Comparison of ENCODE assay signal across 8 cellular contexts in the genomic region with DNA sequence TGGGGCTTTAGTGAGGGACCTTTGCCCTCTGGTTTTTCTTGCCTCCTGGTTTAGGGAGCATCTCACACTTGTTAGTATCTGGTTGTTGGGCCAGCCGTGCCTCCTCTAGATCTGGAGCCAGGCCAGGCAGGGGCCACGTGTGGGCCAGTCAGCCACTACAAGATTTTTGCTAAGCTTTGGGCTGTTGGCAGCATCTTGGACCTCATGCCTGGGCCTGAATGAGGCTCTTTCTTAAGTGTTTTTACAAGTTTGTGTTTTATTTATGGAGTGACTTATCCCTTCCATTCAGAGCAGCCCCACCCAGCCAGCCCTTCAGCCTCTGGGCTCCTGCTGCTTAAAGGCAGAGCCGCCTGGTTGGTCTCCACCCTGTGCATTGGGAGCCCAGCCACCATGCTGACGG. TPM values are rescaled to one million over a fixed set of nuclear protein-coding genes. Genes with fewer than 3 reads are reported as not detected.
A peak's percentile ranks its signal among the peaks of the same experiment; 100 is the strongest.
DNase-seq lines count a peak whose midpoint lies in the region; ATAC-seq and TF ChIP-seq lines count a peak whose summit lies in the region.

No MANE protein-coding gene starts in this region.

- H3K4me1 ChIP-seq in RWPE2 (ENCODE audit: insufficient read depth, poor library complexity, severe bottlenecking) = peaks cover 54% of the 10 kb centered on the region

- ATAC-seq in RWPE2 (ENCODE audit: low read depth) = peak; percentile 47
- ATAC-seq in omental fat pad (ENCODE audit: low FRiP score) = no peak

- H3K27me3 ChIP-seq in RWPE2 (ENCODE audit: insufficient read depth, poor library complexity, severe bottlenecking) = no peaks in the 10 kb centered on the region

- H3K36me3 ChIP-seq in RWPE2 (ENCODE audit: low read depth) = peaks cover 36% of the 10 kb centered on the region

- peak overlapping the region; percentile 91 for H3K27ac ChIP-seq in RWPE2 (ENCODE audit: poor library complexity, severe bottlenecking)

- no peak overlapping the region for H3K4me3 ChIP-seq in RWPE2 (ENCODE audit: severe bottlenecking)

- intact Hi-C loops in posterior vena cava (cut with DNase I) = no loop called here

- no peaks in the 10 kb centered on the region for H3K9me3 ChIP-seq in RWPE2 (ENCODE audit: severe bottlenecking)

- in situ Hi-C loops in Caki2 (cut with HindIII; ENCODE audit: low pct_unique_long_range_greater_than_20kb, low sequenced_read_pairs) = no loop called here

- TF ChIP-seq CTCF in RWPE2 (IDR thresholded peaks at IDR 0.05; ENCODE audit: poor library complexity, severe bottlenecking) = no peak
- TF ChIP-seq CTCF in omental fat pad (IDR thresholded peaks at IDR 0.05) = no peak

- DNase-seq in Caki2 (ENCODE audit: low read depth) = peak; percentile 71
- peak; percentile 85 for DNase-seq in RWPE2 (ENCODE audit: low spot score)
- DNase-seq in epidermal melanocyte (ENCODE audit: insufficient read length, low spot score) = peak; percentile 89
- peak; percentile 93 for DNase-seq in posterior vena cava (ENCODE audit: low spot score)
- DNase-seq in stimulated activated CD8-positive, alpha-beta memory T cell treated with anti-CD3 and anti-CD28 coated beads, Interleukin-4, amount 100 ng/mL, for 48 hours = no peak
- no peak for DNase-seq in omental fat pad (ENCODE audit: low spot score)
- DNase-seq in activated CD4-positive, CD25-positive, alpha-beta regulatory T cell treated with anti-CD3 and anti-CD28 coated beads, Interleukin-2, amount 50 U/mL, for 72 hours = no peak
- DNase-seq in activated CD4-positive, CD25-positive, alpha-beta regulatory T cell (lab: John Stamatoyannopoulos, UW) = no peak

RNA-seq across cellular contexts. Expression of a gene that starts 1.6 kb away (rescaled TPM):
- total RNA-seq in Caki2 (2014; rRNA removed; shearing (Covaris generic); ENCODE audit: low replicate concordance) = 7.4 and 12.5 TPM in 2 replicates
- 100 to 1,000 TPM; 163 to 190 TPM for total RNA-seq in posterior vena cava
- 100 to 1,000 TPM in 1 of 4 donors, 10 to 100 TPM in 3; 42.4 to 124 (median 82.4) TPM for total RNA-seq in omental fat pad

RNA-seq across cellular contexts. Expression of a gene that starts 28.1 kb away (rescaled TPM):
- 4.2 and 12.1 TPM in 2 replicates for total RNA-seq in Caki2 (2014; rRNA removed; shearing (Covaris generic); ENCODE audit: low replicate concordance)
- total RNA-seq in posterior vena cava = 10 to 100 TPM; 12.2 to 17.1 TPM
- total RNA-seq in omental fat pad = 10 to 100 TPM; 12.2 to 23.8 (median 17.7) TPM

RNA-seq across cellular contexts. Expression of a gene that starts 39.5 kb away (rescaled TPM):
- total RNA-seq in Caki2 (2014; rRNA removed; shearing (Covaris generic); ENCODE audit: low replicate concordance) = not detected in 2 replicates
- total RNA-seq in posterior vena cava (10 to 100 TPM in 1 of 2 donors, 1 to 10 TPM in 1; 7.0 to 16.1 TPM), omental fat pad (100 to 1,000 TPM in 1 of 4 donors, 10 to 100 TPM in 1, 1 to 10 TPM in 1, not detected in 1; 4.3 to 227 (median 13.2) TPM)

RNA-seq across cellular contexts. Expression of a gene that starts 44.3 kb away (rescaled TPM):
- 16.7 and 20.8 TPM in 2 replicates for total RNA-seq in Caki2 (2014; rRNA removed; shearing (Covaris generic); ENCODE audit: low replicate concordance)
- total RNA-seq in posterior vena cava (1 to 10 TPM; 2.8 to 3.7 TPM), omental fat pad (1 to 10 TPM; 4.3 to 6.1 (median 5.3) TPM)

Comparison
In these comparisons a context has a peak if more than half of its experiments do, and no peak if none do; other contexts are left out.
1. DNase-seq: peak in Caki2 (single experiment), RWPE2 (single experiment), epidermal melanocyte (single experiment) and posterior vena cava (single experiment); none in stimulated activated CD8-positive, alpha-beta memory T cell treated with anti-CD3 and anti-CD28 coated beads, Interleukin-4, amount 100 ng/mL, for 48 hours (single experiment), omental fat pad (single experiment), activated CD4-positive, CD25-positive, alpha-beta regulatory T cell treated with anti-CD3 and anti-CD28 coated beads, Interleukin-2, amount 50 U/mL, for 72 hours (single experiment) and activated CD4-positive, CD25-positive, alpha-beta regulatory T cell (0 of 4).